In the genomic region with DNA sequence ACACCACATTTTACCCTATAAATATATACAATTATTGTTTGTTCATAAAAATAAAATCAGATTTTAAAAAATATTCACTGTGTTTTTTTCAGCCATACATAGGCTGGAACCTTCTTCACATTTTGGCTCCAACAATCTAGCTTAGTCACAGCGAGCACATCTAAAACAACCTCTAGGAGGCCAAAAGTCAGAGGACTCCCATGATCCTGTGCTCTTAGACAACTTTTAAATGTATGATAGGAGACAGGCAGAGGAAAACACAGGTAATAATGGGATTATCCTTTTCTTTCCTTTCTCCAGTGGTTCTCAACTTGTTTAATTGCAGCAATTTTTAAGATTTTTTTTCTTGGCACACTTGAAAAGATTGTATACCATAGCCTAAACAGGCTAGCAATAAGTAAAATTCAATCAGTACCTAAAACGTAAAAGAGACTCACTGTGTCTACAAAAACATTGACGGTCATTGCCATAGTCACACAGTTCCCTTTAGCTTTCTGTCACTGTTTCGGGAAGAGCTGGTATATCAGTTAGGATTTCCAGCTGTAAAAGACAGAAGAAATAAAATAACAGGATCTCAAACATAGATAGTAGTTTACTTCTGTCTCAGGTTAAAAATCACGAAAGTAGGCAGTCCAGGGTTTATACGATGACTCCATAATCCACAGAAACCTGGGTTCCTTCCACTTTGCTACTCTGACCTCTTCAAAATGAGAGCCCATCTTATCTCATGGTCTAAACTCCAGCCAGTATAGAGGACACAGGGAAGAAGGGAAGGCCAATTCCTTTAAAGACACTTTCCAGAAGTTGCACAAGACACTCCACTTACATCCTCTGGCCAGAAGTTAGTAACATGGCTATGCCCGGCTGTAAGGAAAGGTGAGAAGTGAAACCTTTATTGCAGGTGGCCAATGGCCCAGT, we compare ENCODE assay signal across 18 cellular contexts. TPM values are rescaled to one million over a fixed set of nuclear protein-coding genes. Genes with fewer than 3 reads are reported as not detected.
DNase-seq lines count a peak whose midpoint lies in the region; ATAC-seq, FAIRE-seq and TF ChIP-seq lines count a peak whose summit lies in the region.
"Had no signal": no experiment of that assay in that cellular context is flagged by ENCODE, and none has a peak within 500 bp of the region (broad histone marks: within the 10 kb centered on the region; RNA-seq: fewer than 3 reads in every experiment).

No MANE protein-coding gene starts in this region.

- no peaks in the 10 kb centered on the region for H3K79me1 ChIP-seq in H1 (ENCODE audit: low read depth, low read length)

- no peak overlapping the region for H2BK5ac ChIP-seq in H1 (ENCODE audit: low read depth, low read length)

- H3K9ac ChIP-seq in PC-3 (ENCODE audit: low read length) = no peak overlapping the region
- H3K9ac ChIP-seq in H1 (replicated peaks in 1 of 4; ENCODE audit: extremely low read depth in 1 of 4, low read depth in 3 of 4, low read length in 3 of 4) = no peak overlapping the region

- no peak overlapping the region for H2BK15ac ChIP-seq in H1 (ENCODE audit: low read length)

- no peak for FAIRE-seq in H1 (lab: Jason Lieb, UNC)
- FAIRE-seq: GM19239, H54, HTR-8/SVneo had no signal

- ATAC-seq in PC-3 = no peak
- peak; percentile 23 to 55 for ATAC-seq in stimulated activated naive B cell treated with anti-CD40 and anti-IgM and Interleukin-4, amounts not matched to agents 10 μg/mL and 1 μg/mL and 100 μg/mL, for 72 hours (replicated peaks)
- no peak for ATAC-seq in HG03280 (IDR thresholded peaks at IDR 0.05; ENCODE audit: unreplicated experiment)

- DNase-seq in MCF 10A (ENCODE audit: unreplicated experiment) (peak; percentile 22), breast epithelium (ENCODE audit: low spot score in 2 of 2) (no peak), PC-3 (peak; percentile 31), H1 (ENCODE audit: low read depth in 1 of 2, low spot score in 2 of 2) (no peak), NCI-H187 (lab: John Stamatoyannopoulos, UW) (no peak), dedifferentiated amniotic fluid mesenchymal stem cell (ENCODE audit: extremely low spot score) (no peak)
- DNase-seq in stimulated activated naive B cell treated with anti-CD40 and anti-IgM and Interleukin-4, amounts not matched to agents 10 μg/mL and 1 μg/mL and 100 μg/mL, for 72 hours = no peak
- DNase-seq: Caco-2; CD8-positive, alpha-beta memory T cell; DND-41; GDM1 had no signal

- H3K14ac ChIP-seq in H1 (ENCODE audit: insufficient read length) = no peak overlapping the region

- no peak overlapping the region for H3K4me3 Mint-ChIP-seq in MCF 10A (ENCODE audit: unreplicated experiment)
- no peak overlapping the region for H3K4me3 Mint-ChIP-seq in stimulated activated naive B cell treated with anti-CD40 and anti-IgM and Interleukin-4, amounts not matched to agents 10 μg/mL and 1 μg/mL and 100 μg/mL, for 72 hours
- H3K4me3 Mint-ChIP-seq: CD8-positive, alpha-beta memory T cell had no signal

- H3F3A ChIP-seq in PC-3 (ENCODE audit: low read length, unreplicated experiment) = no peaks in the 10 kb centered on the region

- no peak overlapping the region for H4K5ac ChIP-seq in H1 (ENCODE audit: insufficient read length, low read depth, low read length)

- no peak overlapping the region for H2AK5ac ChIP-seq in H1 (ENCODE audit: low read depth, low read length)

- H3K79me2 ChIP-seq in PC-3 (ENCODE audit: low read length) (no peaks in the 10 kb centered on the region), H1 (ENCODE audit: control insufficient read depth in 1 of 2, insufficient read depth in 2 of 2, low read length in 2 of 2) (no peaks in the 10 kb centered on the region)

- H3K56ac ChIP-seq in H1 (replicated peaks; ENCODE audit: insufficient read length, low read depth, low read length) = no peak overlapping the region

- H3K23ac ChIP-seq in H1 (ENCODE audit: insufficient read length) = no peak overlapping the region

- no peaks in the 10 kb centered on the region for H3K23me2 ChIP-seq in H1 (ENCODE audit: low read depth, low read length)

- no peak for TF ChIP-seq EP300 in H1 (IDR thresholded peaks at IDR 0.05; ENCODE audit: borderline replicate concordance in 1 of 2, low read depth in 2 of 2, low read length in 2 of 2)

- no peak for TF ChIP-seq POLR2A in breast epithelium (IDR thresholded peaks at IDR 0.05)
- TF ChIP-seq POLR2A in H1 (IDR thresholded peaks at IDR 0.05; ENCODE audit: control extremely low read depth in 1 of 2, low read depth in 2 of 2, low read length in 2 of 2) = no peak

- peaks cover 44% of the 10 kb centered on the region for H3K27me3 Mint-ChIP-seq in MCF 10A (ENCODE audit: insufficient read depth, unreplicated experiment)
- no peaks in the 10 kb centered on the region for H3K27me3 Mint-ChIP-seq in stimulated activated naive B cell treated with anti-CD40 and anti-IgM and Interleukin-4, amounts not matched to agents 10 μg/mL and 1 μg/mL and 100 μg/mL, for 72 hours

- H3K27me3 ChIP-seq in breast epithelium (no peaks in the 10 kb centered on the region), PC-3 (ENCODE audit: low read length) (peaks cover 33% of the 10 kb centered on the region), H1 (replicated peaks in 1 of 4; ENCODE audit: control insufficient read depth in 3 of 4, extremely low read depth in 1 of 4, insufficient read depth in 3 of 4, low read length in 3 of 4) (no peaks in the 10 kb centered on the region)

- 93% methylated on average over 7 of the region's 7 CpGs; no CpG with 5 or more reads in 1 of the 2 experiments for WGBS in H1 (ENCODE audit: extremely low coverage in 1 of 2, insufficient coverage in 1 of 2, insufficient read length in 1 of 2, insufficient replicate concordance in 2 of 2, low coverage in 1 of 2, low lambda C conversion rate in 2 of 2, missing lambda C conversion rate in 1 of 2), 2 experiments

- CTCF ChIA-PET in MCF 10A (lab: Yijun Ruan, JAX) (interaction anchor here (0.5 to 5.1 kb wide), 9 partner anchors 12 to 1958 kb away, joined by 3 to 52 read pairs (median 7); no protein-coding TSS in a partner anchor), PC-3 (lab: Charles Lee) (no interaction called here), H1 (lab: Charles Lee; ENCODE audit: partially characterized antibody) (interaction anchor here (0.6 to 10.6 kb wide), 8 partner anchors 9 to 375 kb away, joined by 3 to 77 read pairs (median 4); no protein-coding TSS in a partner anchor)

- peaks cover 5% of the 10 kb centered on the region for H3K4me1 Mint-ChIP-seq in MCF 10A (ENCODE audit: insufficient read depth, unreplicated experiment)
- no peaks in the 10 kb centered on the region for H3K4me1 Mint-ChIP-seq in stimulated activated naive B cell treated with anti-CD40 and anti-IgM and Interleukin-4, amounts not matched to agents 10 μg/mL and 1 μg/mL and 100 μg/mL, for 72 hours
- H3K4me1 Mint-ChIP-seq: CD8-positive, alpha-beta memory T cell had no signal

- no peak overlapping the region for H3K27ac Mint-ChIP-seq in MCF 10A (ENCODE audit: low read depth, unreplicated experiment)
- H3K27ac Mint-ChIP-seq in stimulated activated naive B cell treated with anti-CD40 and anti-IgM and Interleukin-4, amounts not matched to agents 10 μg/mL and 1 μg/mL and 100 μg/mL, for 72 hours = no peak overlapping the region
- H3K27ac Mint-ChIP-seq: CD8-positive, alpha-beta memory T cell had no signal

- no peak for TF ChIP-seq RAD21 in H1 (IDR thresholded peaks at IDR 0.05 in 1 of 2, conservative IDR thresholded peaks at IDR 0.05 in 1 of 2; ENCODE audit: low read depth in 2 of 2, low read length in 2 of 2)

- no peaks in the 10 kb centered on the region for H3K9me2 ChIP-seq in PC-3 (replicated peaks; ENCODE audit: low read length)

- no peak overlapping the region for H3K4ac ChIP-seq in H1 (replicated peaks; ENCODE audit: insufficient read length, low read depth, low read length)

- H2AFZ ChIP-seq in PC-3 (ENCODE audit: low read length) (no peak overlapping the region), H1 (ENCODE audit: low read length) (no peak overlapping the region)

- H3K36me3 ChIP-seq in breast epithelium (no peaks in the 10 kb centered on the region), PC-3 (ENCODE audit: low read depth, low read length) (no peaks in the 10 kb centered on the region), H1 (ENCODE audit: control insufficient read depth in 2 of 4, insufficient read depth in 4 of 4, low read length in 3 of 4) (no peaks in the 10 kb centered on the region)

- H3K27ac ChIP-seq in breast epithelium (no peak overlapping the region), PC-3 (ENCODE audit: low read length) (no peak overlapping the region), H1 (ENCODE audit: low read depth, low read length) (no peak overlapping the region)
- H3K27ac ChIP-seq: 22Rv1 had no signal

- POLR2A ChIA-PET in MCF 10A (lab: Yijun Ruan, JAX) = interaction anchor here (1.0 to 2.4 kb wide), 3 partner anchors 14 to 147 kb away, joined by 4 to 7 read pairs (median 4); no protein-coding TSS in a partner anchor
- POLR2A ChIA-PET in PC-3 (lab: Charles Lee; ENCODE audit: unreplicated experiment) = no interaction called here
- POLR2A ChIA-PET in H1 (lab: Charles Lee; ENCODE audit: partially characterized antibody) = no interaction called here

- H3K4me3 ChIP-seq in breast epithelium = no peak overlapping the region
- H3K4me3 ChIP-seq in PC-3 (ENCODE audit: low read length) = no peak overlapping the region
- no peak overlapping the region for H3K4me3 ChIP-seq in H1 (ENCODE audit: extremely low read depth in 1 of 4, insufficient read depth in 2 of 4, low read depth in 3 of 4, low read length in 4 of 4)

- H4K20me1 ChIP-seq in PC-3 (ENCODE audit: low read length) (no peaks in the 10 kb centered on the region), H1 (replicated peaks in 1 of 2; ENCODE audit: control insufficient read depth in 1 of 2, insufficient read depth in 2 of 2, low read length in 2 of 2) (no peaks in the 10 kb centered on the region)

- H3K9me3 ChIP-seq in breast epithelium (no peaks in the 10 kb centered on the region), PC-3 (ENCODE audit: low read length) (no peaks in the 10 kb centered on the region), H1 (ENCODE audit: insufficient read depth in 2 of 2, low read depth in 1 of 2, low read length in 1 of 2) (no peaks in the 10 kb centered on the region)
- H3K9me3 ChIP-seq: Caco-2 had no signal

- BruUV-seq in MCF 10A (replicated peaks; lab: Mats Ljungman, UMichigan) (no TSS peak), PC-3 (replicated peaks; lab: Mats Ljungman, UMichigan) (no TSS peak)

- no peaks in the 10 kb centered on the region for H3K9me3 Mint-ChIP-seq in MCF 10A (ENCODE audit: unreplicated experiment)
- H3K9me3 Mint-ChIP-seq in stimulated activated naive B cell treated with anti-CD40 and anti-IgM and Interleukin-4, amounts not matched to agents 10 μg/mL and 1 μg/mL and 100 μg/mL, for 72 hours = no peaks in the 10 kb centered on the region
- H3K9me3 Mint-ChIP-seq: CD8-positive, alpha-beta memory T cell had no signal

- TF ChIP-seq CTCF in MCF 10A (IDR thresholded peaks at IDR 0.05; ENCODE audit: unreplicated experiment) (no peak), breast epithelium (IDR thresholded peaks at IDR 0.05) (no peak), PC-3 (conservative IDR thresholded peaks at IDR 0.05; ENCODE audit: low read depth, low read length) (no peak), H1 (IDR thresholded peaks at IDR 0.05; ENCODE audit: control extremely low read depth in 1 of 3, insufficient read depth in 1 of 3, low read depth in 1 of 3, low read length in 3 of 3) (no peak)

- H2BK12ac ChIP-seq in H1 (ENCODE audit: low read depth, low read length) = no peak overlapping the region

- intact Hi-C loops in MCF 10A (cut with micrococcal nuclease) = no loop called here
- intact Hi-C loops in breast epithelium (cut with DNase I; ENCODE audit: low total_unique reads) = no loop called here
- intact Hi-C loops in PC-3 (cut with micrococcal nuclease) = no loop called here

- H3K4me2 ChIP-seq in PC-3 (ENCODE audit: low read length) (no peak overlapping the region), H1 (ENCODE audit: insufficient read depth in 1 of 2, low read depth in 2 of 2, low read length in 2 of 2) (no peak overlapping the region)

- no peak overlapping the region for H2BK20ac ChIP-seq in H1 (ENCODE audit: low read length)

- no peak overlapping the region for H2BK120ac ChIP-seq in H1 (replicated peaks; ENCODE audit: low read depth, low read length)

- H4K91ac ChIP-seq in H1 (replicated peaks; ENCODE audit: insufficient read length, low read length) = no peak overlapping the region

- no peak overlapping the region for H4K8ac ChIP-seq in H1 (ENCODE audit: extremely low read depth, insufficient read depth, low read length)

- H3K4me1 ChIP-seq in breast epithelium (no peaks in the 10 kb centered on the region), PC-3 (ENCODE audit: insufficient read depth, low read length) (peaks cover 13% of the 10 kb centered on the region), H1 (replicated peaks in 1 of 4; ENCODE audit: control insufficient read depth in 3 of 4, insufficient read depth in 4 of 4, low read length in 3 of 4) (no peaks in the 10 kb centered on the region)

- no peak overlapping the region for H3K18ac ChIP-seq in H1 (ENCODE audit: extremely low read depth, low read length)

- H3K36me3 Mint-ChIP-seq in MCF 10A (ENCODE audit: insufficient read depth, unreplicated experiment) = no peaks in the 10 kb centered on the region
- H3K36me3 Mint-ChIP-seq in stimulated activated naive B cell treated with anti-CD40 and anti-IgM and Interleukin-4, amounts not matched to agents 10 μg/mL and 1 μg/mL and 100 μg/mL, for 72 hours = peaks cover 5 to 8% of the 10 kb centered on the region in 2 donors
- H3K36me3 Mint-ChIP-seq: CD8-positive, alpha-beta memory T cell had no signal

RNA-seq across cellular contexts. Expression of a gene that starts 39.2 kb away (rescaled TPM):
- total RNA-seq in MCF 10A (2022) = not detected in 2 replicates
- total RNA-seq in breast epithelium = not detected
- total RNA-seq in PC-3 (2014; rRNA removed) = not detected in 2 replicates
- not detected in 2 replicates for total RNA-seq in H1 (2021; fragmentation: NEBNext Ultra II Directional; extraction: Animal tissue kit (Norgen Biotek cat#: 25700))
- 0.19 and 0.39 TPM in 2 replicates for polyA plus RNA-seq in H1 (2011; rRNA removed)
- polyA plus RNA-seq in H1 (2011; cell fraction: cytosol; rRNA removed) = 0.37 TPM
- polyA plus RNA-seq in H1 (2011; cell fraction: nucleus; rRNA removed) = 0.40 TPM
- 0.32 TPM in 1 of 4 replicates, not detected in the others for polyA plus RNA-seq in H1 (2012, experiment 1 of 2)
- polyA plus RNA-seq in H1 (2012, experiment 2 of 2) = not detected
- 0.22 TPM for polyA plus RNA-seq in H1 (2013, experiment 1 of 2)
- polyA plus RNA-seq in H1 (2013, experiment 2 of 2) = 0.46 TPM
- 0.09 TPM in 1 of 2 replicates, not detected in the other for polyA minus RNA-seq in H1 (2011; rRNA and poly(A)+ RNA removed)
- not detected for polyA minus RNA-seq in H1 (2011; cell fraction: cytosol; rRNA and poly(A)+ RNA removed)
- polyA minus RNA-seq in H1 (2011; cell fraction: nucleus; rRNA and poly(A)+ RNA removed) = not detected
- total RNA-seq: A673; Caco-2; CD8-positive, alpha-beta memory T cell had no signal
- polyA plus RNA-seq: BJ; CD8-positive, alpha-beta memory T cell had no signal

Comparison
In these comparisons a context has a peak if more than half of its experiments do, and no peak if none do; other contexts are left out.
1. DNase-seq: peak in MCF 10A (single experiment) and PC-3 (single experiment); none in breast epithelium (0 of 2), H1 (0 of 2), stimulated activated naive B cell treated with anti-CD40 and anti-IgM and Interleukin-4, amounts not matched to agents 10 μg/mL and 1 μg/mL and 100 μg/mL, for 72 hours (single experiment), NCI-H187 (0 of 2) and dedifferentiated amniotic fluid mesenchymal stem cell (single experiment).
2. ATAC-seq: peak in stimulated activated naive B cell treated with anti-CD40 and anti-IgM and Interleukin-4, amounts not matched to agents 10 μg/mL and 1 μg/mL and 100 μg/mL, for 72 hours (2 of 2); none in PC-3 (single experiment) and HG03280 (single experiment).